Comparison of ENCODE assay signal across 38 cellular contexts in the genomic region with DNA sequence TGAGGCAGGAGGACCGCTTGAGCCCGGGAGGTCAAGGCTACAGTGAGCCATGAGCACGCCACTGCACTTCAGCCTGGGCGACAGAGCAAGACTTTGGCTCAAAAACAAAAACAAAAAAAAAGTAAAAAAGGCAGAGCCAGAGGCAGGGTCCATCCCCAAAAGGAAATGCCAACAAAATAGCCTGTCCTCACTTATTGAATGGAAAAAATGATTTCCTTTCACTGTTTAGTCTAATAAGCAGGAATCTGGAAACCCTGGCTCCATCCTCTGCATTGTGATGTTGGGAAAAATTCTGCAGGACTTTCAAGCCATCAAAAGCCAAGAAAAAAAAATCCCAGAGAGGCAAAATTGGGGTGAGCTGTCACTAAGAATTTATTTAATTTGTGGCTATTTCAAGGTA. TPM values are rescaled to one million over a fixed set of nuclear protein-coding genes. Genes with fewer than 3 reads are reported as not detected.
"Had no signal": no experiment of that assay in that cellular context is flagged by ENCODE, and none has a peak within 500 bp of the region (broad histone marks: within the 10 kb centered on the region; RNA-seq: fewer than 3 reads in every experiment).

No MANE protein-coding gene starts in this region.

- H3K4me1 Mint-ChIP-seq: activated CD4-positive, alpha-beta memory T cell treated with anti-CD3 and anti-CD28 coated beads, Interleukin-2, amount 10 ng/mL, durations not matched to agents 7 days and 5 days; activated CD4-positive, alpha-beta T cell treated with anti-CD3 and anti-CD28 coated beads for 36 hours; activated CD4-positive, alpha-beta T cell treated with anti-CD3 and anti-CD28 coated beads, Interleukin-2, amount 10 ng/mL, durations not matched to agents 7 days and 5 days; activated CD8-positive, alpha-beta memory T cell treated with anti-CD3 and anti-CD28 coated beads, Interleukin-2, amount 10 ng/mL, durations not matched to agents 7 days and 5 days; activated naive CD4-positive, alpha-beta T cell treated with anti-CD3 and anti-CD28 coated beads, Interleukin-2, amount 10 ng/mL, durations not matched to agents 7 days and 5 days; activated naive CD4-positive, alpha-beta T cell treated with anti-CD3 and anti-CD28 coated beads, Interleukin-2, amount 50 U/mL, for 24 hours; activated naive CD8-positive, alpha-beta T cell treated with anti-CD3 and anti-CD28 coated beads, Interleukin-2, amount 10 ng/mL, durations not matched to agents 7 days and 5 days; activated naive CD8-positive, alpha-beta T cell treated with anti-CD3 and anti-CD28 coated beads, Interleukin-2, amount 50 U/mL, for 24 hours; central memory CD8-positive, alpha-beta T cell had no signal

- H3K36me3 Mint-ChIP-seq: activated CD8-positive, alpha-beta memory T cell treated with anti-CD3 and anti-CD28 coated beads, Interleukin-2, amount 10 ng/mL, durations not matched to agents 7 days and 5 days; activated naive CD4-positive, alpha-beta T cell treated with anti-CD3 and anti-CD28 coated beads, Interleukin-2, amount 10 ng/mL, durations not matched to agents 7 days and 5 days; activated naive CD4-positive, alpha-beta T cell treated with anti-CD3 and anti-CD28 coated beads, Interleukin-2, amount 50 U/mL, for 24 hours; activated naive CD8-positive, alpha-beta T cell treated with anti-CD3 and anti-CD28 coated beads, Interleukin-2, amount 10 ng/mL, durations not matched to agents 7 days and 5 days; brain; WTC11 had no signal

- H3K36me3 ChIP-seq: ascending aorta, cardiac muscle cell, WERI-Rb-1 had no signal

- H3K27me3 ChIP-seq: ascending aorta had no signal

- H3K9me3 ChIP-seq: ascending aorta had no signal

- H3K27ac Mint-ChIP-seq: activated CD4-positive, alpha-beta memory T cell treated with anti-CD3 and anti-CD28 coated beads, Interleukin-2, amount 10 ng/mL, durations not matched to agents 7 days and 5 days; activated CD4-positive, alpha-beta T cell treated with anti-CD3 and anti-CD28 coated beads for 36 hours; activated CD4-positive, alpha-beta T cell treated with anti-CD3 and anti-CD28 coated beads, Interleukin-2, amount 10 ng/mL, durations not matched to agents 7 days and 5 days; activated CD8-positive, alpha-beta memory T cell treated with anti-CD3 and anti-CD28 coated beads, Interleukin-2, amount 10 ng/mL, durations not matched to agents 7 days and 5 days; activated CD8-positive, alpha-beta T cell treated with anti-CD3 and anti-CD28 coated beads, Interleukin-2, amount 10 ng/mL, durations not matched to agents 7 days and 5 days; activated naive CD4-positive, alpha-beta T cell treated with anti-CD3 and anti-CD28 coated beads, Interleukin-2, amount 10 ng/mL, durations not matched to agents 7 days and 5 days; activated naive CD4-positive, alpha-beta T cell treated with anti-CD3 and anti-CD28 coated beads, Interleukin-2, amount 50 U/mL, for 24 hours; activated naive CD8-positive, alpha-beta T cell; activated naive CD8-positive, alpha-beta T cell treated with anti-CD3 and anti-CD28 coated beads, Interleukin-2, amount 10 ng/mL, durations not matched to agents 7 days and 5 days; activated naive CD8-positive, alpha-beta T cell treated with anti-CD3 and anti-CD28 coated beads, Interleukin-2, amount 50 U/mL, for 24 hours; activated T-cell treated with anti-CD3 and anti-CD28 coated beads, Interleukin-2, amount 50 U/mL, for 24 hours; activated T-helper 2 cell treated with anti-CD3 and anti-CD28 coated beads, Interferon-gamma antibody, Interleukin-2, Interleukin-4, amounts not matched to agents 10 μg/mL and 5 μg/mL and 100 μg/mL, durations not matched to agents 14 hours and 24 hours and 36 hours; T-helper 1 cell treated with Interleukin-12 subunit alpha and Interleukin-12 subunit beta and Interleukin-4 antibody, amounts not matched to agents 30 μg/mL and 1 μg/mL, for 36 hours; T-helper 2 cell treated with Interferon-gamma antibody and Interleukin-4, amounts not matched to agents 5 μg/mL and 100 μg/mL, for 36 hours; WTC11 had no signal

- DNase-seq: activated CD4-positive, alpha-beta memory T cell treated with anti-CD3 and anti-CD28 coated beads, Interleukin-2, amount 10 ng/mL, durations not matched to agents 7 days and 5 days; activated CD4-positive, alpha-beta T cell treated with anti-CD3 and anti-CD28 coated beads for 1 hour; activated CD4-positive, alpha-beta T cell treated with anti-CD3 and anti-CD28 coated beads for 36 hours; activated CD4-positive, alpha-beta T cell treated with anti-CD3 and anti-CD28 coated beads for 48 hours; activated CD4-positive, alpha-beta T cell treated with anti-CD3 and anti-CD28 coated beads, Interleukin-2, amount 10 ng/mL, durations not matched to agents 7 days and 5 days; activated CD4-positive, alpha-beta T cell treated with anti-CD3 and anti-CD28 coated beads, Interleukin-2, amount 50 U/mL, for 48 hours; activated CD4-positive, CD25-positive, alpha-beta regulatory T cell; activated CD8-positive, alpha-beta memory T cell treated with anti-CD3 and anti-CD28 coated beads for 24 hours; activated CD8-positive, alpha-beta memory T cell treated with anti-CD3 and anti-CD28 coated beads, Interleukin-2, amount 10 ng/mL, durations not matched to agents 7 days and 5 days; activated CD8-positive, alpha-beta memory T cell treated with anti-CD3 and anti-CD28 coated beads, Interleukin-2, amount 50 U/mL, for 48 hours; activated CD8-positive, alpha-beta T cell treated with anti-CD3 and anti-CD28 coated beads, Interleukin-2, amount 10 ng/mL, durations not matched to agents 7 days and 5 days; activated gamma-delta T cell; activated naive CD4-positive, alpha-beta T cell treated with anti-CD3 and anti-CD28 coated beads, Interleukin-2, amount 10 ng/mL, durations not matched to agents 7 days and 5 days; activated naive CD4-positive, alpha-beta T cell treated with Interleukin-2 at 50 U/mL for 16 hours; activated naive CD8-positive, alpha-beta T cell treated with anti-CD3 and anti-CD28 coated beads, Interleukin-2, amount 10 ng/mL, durations not matched to agents 7 days and 5 days; activated naive CD8-positive, alpha-beta T cell treated with anti-CD3 and anti-CD28 coated beads, Interleukin-2, amount 50 U/mL, for 24 hours; activated T-cell treated with anti-CD3 and anti-CD28 coated beads, Interleukin-2, amount 50 U/mL, for 24 hours; activated T-cell treated with anti-CD3 and anti-CD28 coated beads, Interleukin-2, amount 50 U/mL, for 48 hours; amygdala; anterior cingulate cortex; caudate nucleus; cerebellar nuclear complex; T-helper 1 cell; T-helper 2 cell; T-helper 9 cell; WERI-Rb-1 had no signal

- H3K4me3 Mint-ChIP-seq: activated CD4-positive, alpha-beta memory T cell treated with anti-CD3 and anti-CD28 coated beads, Interleukin-2, amount 10 ng/mL, durations not matched to agents 7 days and 5 days; activated CD4-positive, alpha-beta T cell treated with anti-CD3 and anti-CD28 coated beads for 36 hours; activated CD4-positive, alpha-beta T cell treated with anti-CD3 and anti-CD28 coated beads, Interleukin-2, amount 10 ng/mL, durations not matched to agents 7 days and 5 days; activated CD8-positive, alpha-beta memory T cell treated with anti-CD3 and anti-CD28 coated beads, Interleukin-2, amount 10 ng/mL, durations not matched to agents 7 days and 5 days; activated CD8-positive, alpha-beta T cell treated with anti-CD3 and anti-CD28 coated beads, Interleukin-2, amount 10 ng/mL, durations not matched to agents 7 days and 5 days; activated naive CD4-positive, alpha-beta T cell treated with anti-CD3 and anti-CD28 coated beads, Interleukin-2, amount 10 ng/mL, durations not matched to agents 7 days and 5 days; activated naive CD4-positive, alpha-beta T cell treated with anti-CD3 and anti-CD28 coated beads, Interleukin-2, amount 50 U/mL, for 24 hours; activated naive CD8-positive, alpha-beta T cell; activated naive CD8-positive, alpha-beta T cell treated with anti-CD3 and anti-CD28 coated beads, Interleukin-2, amount 10 ng/mL, durations not matched to agents 7 days and 5 days; activated naive CD8-positive, alpha-beta T cell treated with anti-CD3 and anti-CD28 coated beads, Interleukin-2, amount 50 U/mL, for 24 hours; activated T-cell treated with anti-CD3 and anti-CD28 coated beads, Interleukin-2, amount 50 U/mL, for 24 hours; central memory CD8-positive, alpha-beta T cell; T-helper 1 cell treated with Interleukin-12 subunit alpha and Interleukin-12 subunit beta and Interleukin-4 antibody, amounts not matched to agents 30 μg/mL and 1 μg/mL, for 36 hours; T-helper 2 cell treated with Interferon-gamma antibody and Interleukin-4, amounts not matched to agents 5 μg/mL and 100 μg/mL, for 36 hours; WTC11 had no signal

- H3K27ac ChIP-seq: ascending aorta, cardiac muscle cell, WERI-Rb-1 had no signal

- H3K9me3 Mint-ChIP-seq: activated CD4-positive, alpha-beta memory T cell treated with anti-CD3 and anti-CD28 coated beads, Interleukin-2, amount 10 ng/mL, durations not matched to agents 7 days and 5 days; activated CD4-positive, alpha-beta T cell treated with anti-CD3 and anti-CD28 coated beads, Interleukin-2, amount 10 ng/mL, durations not matched to agents 7 days and 5 days; activated naive CD4-positive, alpha-beta T cell treated with anti-CD3 and anti-CD28 coated beads, Interleukin-2, amount 10 ng/mL, durations not matched to agents 7 days and 5 days; activated naive CD4-positive, alpha-beta T cell treated with anti-CD3 and anti-CD28 coated beads, Interleukin-2, amount 50 U/mL, for 24 hours; activated naive CD8-positive, alpha-beta T cell treated with anti-CD3 and anti-CD28 coated beads, Interleukin-2, amount 10 ng/mL, durations not matched to agents 7 days and 5 days; activated naive CD8-positive, alpha-beta T cell treated with anti-CD3 and anti-CD28 coated beads, Interleukin-2, amount 50 U/mL, for 24 hours; activated T-cell treated with anti-CD3 and anti-CD28 coated beads, Interleukin-2, amount 50 U/mL, for 24 hours; activated T-helper 2 cell treated with anti-CD3 and anti-CD28 coated beads, Interferon-gamma antibody, Interleukin-2, Interleukin-4, amounts not matched to agents 10 μg/mL and 5 μg/mL and 100 μg/mL, durations not matched to agents 14 hours and 24 hours and 36 hours; central memory CD8-positive, alpha-beta T cell; T-helper 1 cell treated with Interleukin-12 subunit alpha and Interleukin-12 subunit beta and Interleukin-4 antibody, amounts not matched to agents 30 μg/mL and 1 μg/mL, for 36 hours; T-helper 2 cell treated with Interferon-gamma antibody and Interleukin-4, amounts not matched to agents 5 μg/mL and 100 μg/mL, for 36 hours had no signal

- H3K4me1 ChIP-seq: ascending aorta had no signal

- ATAC-seq: activated CD4-positive, alpha-beta T cell treated with anti-CD3 and anti-CD28 coated beads for 36 hours; activated CD4-positive, CD25-positive, alpha-beta regulatory T cell treated with anti-CD3 and anti-CD28 coated beads, Interleukin-2, amount 50 U/mL, for 24 hours; activated CD8-positive, alpha-beta memory T cell treated with anti-CD3 and anti-CD28 coated beads, Interleukin-2, amount 10 ng/mL, durations not matched to agents 7 days and 5 days; activated CD8-positive, alpha-beta T cell treated with anti-CD3 and anti-CD28 coated beads, Interleukin-2, amount 10 ng/mL, durations not matched to agents 7 days and 5 days; activated naive CD8-positive, alpha-beta T cell treated with anti-CD3 and anti-CD28 coated beads, Interleukin-2, amount 50 U/mL, for 24 hours; WTC11 had no signal

- H3K4me3 ChIP-seq: ascending aorta, cardiac muscle cell had no signal

RNA-seq across cellular contexts. Expression of gene ZIC5, which starts 23.2 kb away (rescaled TPM):
- total RNA-seq: activated CD4-positive, alpha-beta memory T cell treated with anti-CD3 and anti-CD28 coated beads, Interleukin-2, amount 10 ng/mL, durations not matched to agents 7 days and 5 days; activated CD4-positive, alpha-beta T cell treated with anti-CD3 and anti-CD28 coated beads for 36 hours; activated CD4-positive, alpha-beta T cell treated with anti-CD3 and anti-CD28 coated beads, Interleukin-2, amount 10 ng/mL, durations not matched to agents 7 days and 5 days; activated CD8-positive, alpha-beta memory T cell treated with anti-CD3 and anti-CD28 coated beads, Interleukin-2, amount 10 ng/mL, durations not matched to agents 7 days and 5 days; activated CD8-positive, alpha-beta T cell treated with anti-CD3 and anti-CD28 coated beads, Interleukin-2, amount 10 ng/mL, durations not matched to agents 7 days and 5 days; activated naive CD8-positive, alpha-beta T cell treated with anti-CD3 and anti-CD28 coated beads, Interleukin-2, amount 10 ng/mL, durations not matched to agents 7 days and 5 days; activated T-helper 2 cell treated with anti-CD3 and anti-CD28 coated beads, Interferon-gamma antibody, Interleukin-2, Interleukin-4, amounts not matched to agents 10 μg/mL and 5 μg/mL and 100 μg/mL, durations not matched to agents 14 hours and 24 hours and 36 hours; ascending aorta; bronchial epithelial cell had no signal

RNA-seq across cellular contexts. Expression of gene ZIC2, which starts 33.2 kb away (rescaled TPM):
- total RNA-seq: activated CD4-positive, alpha-beta T cell treated with anti-CD3 and anti-CD28 coated beads for 36 hours; activated CD4-positive, alpha-beta T cell treated with anti-CD3 and anti-CD28 coated beads, Interleukin-2, amount 10 ng/mL, durations not matched to agents 7 days and 5 days; activated CD8-positive, alpha-beta T cell treated with anti-CD3 and anti-CD28 coated beads, Interleukin-2, amount 10 ng/mL, durations not matched to agents 7 days and 5 days; activated naive CD8-positive, alpha-beta T cell treated with anti-CD3 and anti-CD28 coated beads, Interleukin-2, amount 10 ng/mL, durations not matched to agents 7 days and 5 days; activated T-helper 2 cell treated with anti-CD3 and anti-CD28 coated beads, Interferon-gamma antibody, Interleukin-2, Interleukin-4, amounts not matched to agents 10 μg/mL and 5 μg/mL and 100 μg/mL, durations not matched to agents 14 hours and 24 hours and 36 hours; ascending aorta; bronchial epithelial cell had no signal
